ENCODE assay signal across 13 cellular contexts in the genomic region with DNA sequence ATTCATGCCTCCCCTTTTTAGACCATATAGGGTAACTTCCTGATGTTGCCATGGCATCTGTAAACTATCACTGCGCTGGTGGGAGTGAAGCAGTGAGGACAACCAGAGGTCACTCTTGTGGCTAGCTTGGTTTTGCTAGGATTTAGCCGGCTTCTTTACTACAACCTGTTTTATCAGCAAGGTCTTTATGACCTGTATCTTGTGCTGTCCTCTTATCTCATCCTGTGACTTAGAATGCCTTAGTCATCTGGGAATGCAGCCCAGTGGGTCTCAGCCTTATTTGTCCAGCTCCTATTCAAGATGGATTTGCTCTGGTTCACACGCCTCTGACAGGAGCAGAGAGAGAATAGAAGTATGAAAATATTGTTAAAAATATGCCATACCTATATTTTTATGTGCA.
DNase-seq lines count a peak whose midpoint lies in the region; ATAC-seq, FAIRE-seq and TF ChIP-seq lines count a peak whose summit lies in the region.
"Had no signal": no experiment of that assay in that cellular context is flagged by ENCODE, and none has a peak within 500 bp of the region (broad histone marks: within the 10 kb centered on the region; RNA-seq: fewer than 3 reads in every experiment).

No MANE protein-coding gene starts in this region.

- H3K9me2 ChIP-seq in SK-N-SH: no peaks in the 10 kb centered on the region

- H3K36me3 ChIP-seq in SK-N-SH (replicated peaks in 1 of 2; ENCODE audit: control insufficient read depth in 1 of 2, insufficient read depth in 2 of 2, low read length in 1 of 2): no peaks in the 10 kb centered on the region
- H3K36me3 ChIP-seq in bronchial epithelial cell (ENCODE audit: control insufficient read depth, insufficient read depth, low read length): no peaks in the 10 kb centered on the region
- H3K36me3 ChIP-seq in kidney epithelial cell (ENCODE audit: control insufficient read depth, insufficient read depth, low read length): no peaks in the 10 kb centered on the region
- no peaks in the 10 kb centered on the region for H3K36me3 ChIP-seq in tibial artery
- H3K36me3 ChIP-seq: upper lobe of left lung had no signal

- no peaks in the 10 kb centered on the region for H3K79me2 ChIP-seq in SK-N-SH (ENCODE audit: insufficient read depth)

- POLR2A ChIA-PET in SK-N-SH (lab: Yijun Ruan, JAX): no interaction called here

- no peaks in the 10 kb centered on the region for H3F3A ChIP-seq in SK-N-SH (replicated peaks; ENCODE audit: insufficient read depth)

- H3K9ac ChIP-seq in SK-N-SH: no peak overlapping the region

- WGBS in SK-N-SH (ENCODE audit: low lambda C conversion rate): 35% methylated on average over 3 of the region's 3 CpGs

- H3K4me3 ChIP-seq in SK-N-SH (ENCODE audit: low read depth in 2 of 2, low read length in 1 of 2) (no peak overlapping the region), bronchial epithelial cell (ENCODE audit: low read depth, low read length) (no peak overlapping the region), kidney epithelial cell (ENCODE audit: low read depth, low read length) (no peak overlapping the region), tibial artery (no peak overlapping the region)
- H3K4me3 ChIP-seq: lung, upper lobe of left lung had no signal

- no peak for DNase-seq in SK-N-SH
- peak; percentile 73 for DNase-seq in bronchial epithelial cell (ENCODE audit: low read depth)
- peak; percentile 28 for DNase-seq in kidney epithelial cell (ENCODE audit: low read depth)
- DNase-seq in tibial artery: no peak
- no peak for DNase-seq in NOMO-1 (lab: John Stamatoyannopoulos, UW; ENCODE audit: unreplicated experiment in 2 of 2)
- DNase-seq: activated T-cell treated with anti-CD3 and anti-CD28 coated beads, Interleukin-2, amount 50 U/mL, for 72 hours; effector CD8-positive, alpha-beta T cell; upper lobe of left lung had no signal

- no peaks in the 10 kb centered on the region for H4K20me1 ChIP-seq in SK-N-SH (ENCODE audit: insufficient read depth)

- CTCF ChIA-PET in SK-N-SH (lab: Yijun Ruan, JAX): no interaction called here

- no peak overlapping the region for H2AFZ ChIP-seq in SK-N-SH (ENCODE audit: low read depth)

- H3K9me3 ChIP-seq in SK-N-SH (no peaks in the 10 kb centered on the region), tibial artery (no peaks in the 10 kb centered on the region)
- H3K9me3 ChIP-seq: upper lobe of left lung had no signal

- no peak for FAIRE-seq in bronchial epithelial cell (lab: Jason Lieb, UNC)

- no peak for ATAC-seq in SK-N-SH treated with all-trans-retinoic acid at 6 μM for 48 hours
- ATAC-seq in GM19023 (IDR thresholded peaks at IDR 0.05; ENCODE audit: unreplicated experiment): no peak
- ATAC-seq in GM18870 (IDR thresholded peaks at IDR 0.05; ENCODE audit: unreplicated experiment): no peak
- ATAC-seq: activated T-cell treated with anti-CD3 and anti-CD28 coated beads, Interleukin-2, amount 50 U/mL, for 72 hours had no signal

- no peaks in the 10 kb centered on the region for H3K4me1 ChIP-seq in SK-N-SH (ENCODE audit: control insufficient read depth in 1 of 2, insufficient read depth in 2 of 2, low read depth in 1 of 2, low read length in 1 of 2)
- peaks cover 0 to 33% (median 11%) of the 10 kb centered on the region in 4 donors for H3K4me1 ChIP-seq in tibial artery
- H3K4me1 ChIP-seq: upper lobe of left lung had no signal

- H3K4me2 ChIP-seq in SK-N-SH: no peak overlapping the region

- no peaks in the 10 kb centered on the region for H3K27me3 ChIP-seq in SK-N-SH (ENCODE audit: insufficient read depth)
- H3K27me3 ChIP-seq in bronchial epithelial cell (ENCODE audit: control insufficient read depth, insufficient read depth, low read length): no peaks in the 10 kb centered on the region
- H3K27me3 ChIP-seq in kidney epithelial cell (ENCODE audit: control insufficient read depth, insufficient read depth, low read length): no peaks in the 10 kb centered on the region
- no peaks in the 10 kb centered on the region for H3K27me3 ChIP-seq in tibial artery
- H3K27me3 ChIP-seq: upper lobe of left lung had no signal

- H3K27ac ChIP-seq in SK-N-SH (ENCODE audit: low read depth in 2 of 2, low read length in 1 of 2) (no peak overlapping the region), tibial artery (peak overlapping the region; percentile 51 to 55)
- H3K27ac ChIP-seq: 22Rv1, upper lobe of left lung had no signal

- intact Hi-C loops in tibial artery (cut with DNase I; ENCODE audit: low total_unique reads): no loop called here

- no peak for TF ChIP-seq RAD21 in SK-N-SH (IDR thresholded peaks at IDR 0.05; ENCODE audit: low read length)

- no peak for TF ChIP-seq EP300 in SK-N-SH (IDR thresholded peaks at IDR 0.05; ENCODE audit: borderline replicate concordance in 1 of 2, low read depth in 1 of 2, low read length in 1 of 2)

- TF ChIP-seq CTCF in SK-N-SH (IDR thresholded peaks at IDR 0.05) (no peak), bronchial epithelial cell (IDR thresholded peaks at IDR 0.05; ENCODE audit: insufficient read depth, low read length, severe bottlenecking) (no peak), kidney epithelial cell (IDR thresholded peaks at IDR 0.05; ENCODE audit: insufficient read depth, low read length, poor library complexity, severe bottlenecking) (no peak), tibial artery (IDR thresholded peaks at IDR 0.05) (no peak)

TF ChIP-seq in SK-N-SH treated with all-trans-retinoic acid at 6 μM for 48 hours, 23 proteins besides CTCF, POLR2A, EP300 and RAD21 (continues in another document):
- peak; percentile 91; the same call in 1 of the 2 replicates for TF ChIP-seq SNAI2 (CRISPR knock-in tag; IDR thresholded peaks at IDR 0.05)
- TF ChIP-seq CSDC2 (CRISPR knock-in tag; IDR thresholded peaks at IDR 0.05): peak; percentile 90
- no peak for TF ChIP-seq ZNF565 (CRISPR knock-in tag; conservative IDR thresholded peaks at IDR 0.05; ENCODE audit: low read depth)
- TF ChIP-seq ZNF8 (CRISPR knock-in tag; IDR thresholded peaks at IDR 0.05): no peak
- TF ChIP-seq ZFP3 (CRISPR knock-in tag; IDR thresholded peaks at IDR 0.05): peak; percentile 88
- TF ChIP-seq ISL1 (CRISPR knock-in tag; IDR thresholded peaks at IDR 0.05): peak; percentile 56
- TF ChIP-seq, protein P1, sequence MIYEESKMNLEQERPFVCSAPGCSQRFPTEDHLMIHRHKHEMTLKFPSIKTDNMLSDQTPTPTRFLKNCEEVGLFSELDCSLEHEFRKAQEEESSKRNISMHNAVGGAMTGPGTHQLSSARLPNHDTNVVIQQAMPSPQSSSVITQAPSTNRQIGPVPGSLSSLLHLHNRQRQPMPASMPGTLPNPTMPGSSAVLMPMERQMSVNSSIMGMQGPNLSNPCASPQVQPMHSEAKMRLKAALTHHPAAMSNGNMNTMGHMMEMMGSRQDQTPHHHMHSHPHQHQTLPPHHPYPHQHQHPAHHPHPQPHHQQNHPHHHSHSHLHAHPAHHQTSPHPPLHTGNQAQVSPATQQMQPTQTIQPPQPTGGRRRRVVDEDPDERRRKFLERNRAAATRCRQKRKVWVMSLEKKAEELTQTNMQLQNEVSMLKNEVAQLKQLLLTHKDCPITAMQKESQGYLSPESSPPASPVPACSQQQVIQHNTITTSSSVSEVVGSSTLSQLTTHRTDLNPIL (CRISPR knock-in tag; IDR thresholded peaks at IDR 0.05; ENCODE audit: low read depth): 0 out of 2 replicates have a peak, but pooled peaks have one; percentile 31

TF ChIP-seq in SK-N-SH, 30 proteins besides CTCF, POLR2A, EP300 and RAD21:
- TF ChIP-seq EZH2phosphoT487 (IDR thresholded peaks at IDR 0.05; ENCODE audit: borderline replicate concordance, low read depth) (no peak), TCF12 (IDR thresholded peaks at IDR 0.05) (no peak), ELF1 (IDR thresholded peaks at IDR 0.05) (no peak), FOXJ3 (CRISPR knock-in tag; IDR thresholded peaks at IDR 0.05) (no peak), JUND (IDR thresholded peaks at IDR 0.05) (no peak), TAF1 (IDR thresholded peaks at IDR 0.05; ENCODE audit: borderline replicate concordance, low read depth, low read length) (no peak), NRF1 (IDR thresholded peaks at IDR 0.05; ENCODE audit: low read depth, low read length) (no peak), SMC3 (IDR thresholded peaks at IDR 0.05; ENCODE audit: low read depth, low read length) (no peak), RXRA (IDR thresholded peaks at IDR 0.05; ENCODE audit: borderline replicate concordance, low read depth) (no peak), POLR2AphosphoS5 (IDR thresholded peaks at IDR 0.05; ENCODE audit: low read depth, low read length) (no peak), FOSL2 (IDR thresholded peaks at IDR 0.05; ENCODE audit: borderline replicate concordance, low read depth) (no peak), TEAD4 (IDR thresholded peaks at IDR 0.05; ENCODE audit: borderline replicate concordance, insufficient read depth) (no peak), SIN3A (IDR thresholded peaks at IDR 0.05; ENCODE audit: borderline replicate concordance, low read depth, low read length) (no peak)
- TF ChIP-seq, protein P2, sequence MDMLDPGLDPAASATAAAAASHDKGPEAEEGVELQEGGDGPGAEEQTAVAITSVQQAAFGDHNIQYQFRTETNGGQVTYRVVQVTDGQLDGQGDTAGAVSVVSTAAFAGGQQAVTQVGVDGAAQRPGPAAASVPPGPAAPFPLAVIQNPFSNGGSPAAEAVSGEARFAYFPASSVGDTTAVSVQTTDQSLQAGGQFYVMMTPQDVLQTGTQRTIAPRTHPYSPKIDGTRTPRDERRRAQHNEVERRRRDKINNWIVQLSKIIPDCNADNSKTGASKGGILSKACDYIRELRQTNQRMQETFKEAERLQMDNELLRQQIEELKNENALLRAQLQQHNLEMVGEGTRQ (IDR thresholded peaks at IDR 0.05; ENCODE audit: borderline replicate concordance, low read depth, low read length): no peak
- TF ChIP-seq, protein P3, sequence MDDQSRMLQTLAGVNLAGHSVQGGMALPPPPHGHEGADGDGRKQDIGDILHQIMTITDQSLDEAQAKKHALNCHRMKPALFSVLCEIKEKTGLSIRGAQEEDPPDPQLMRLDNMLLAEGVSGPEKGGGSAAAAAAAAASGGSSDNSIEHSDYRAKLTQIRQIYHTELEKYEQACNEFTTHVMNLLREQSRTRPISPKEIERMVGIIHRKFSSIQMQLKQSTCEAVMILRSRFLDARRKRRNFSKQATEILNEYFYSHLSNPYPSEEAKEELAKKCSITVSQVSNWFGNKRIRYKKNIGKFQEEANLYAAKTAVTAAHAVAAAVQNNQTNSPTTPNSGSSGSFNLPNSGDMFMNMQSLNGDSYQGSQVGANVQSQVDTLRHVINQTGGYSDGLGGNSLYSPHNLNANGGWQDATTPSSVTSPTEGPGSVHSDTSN (IDR thresholded peaks at IDR 0.05): no peak
- TF ChIP-seq, protein P4, sequence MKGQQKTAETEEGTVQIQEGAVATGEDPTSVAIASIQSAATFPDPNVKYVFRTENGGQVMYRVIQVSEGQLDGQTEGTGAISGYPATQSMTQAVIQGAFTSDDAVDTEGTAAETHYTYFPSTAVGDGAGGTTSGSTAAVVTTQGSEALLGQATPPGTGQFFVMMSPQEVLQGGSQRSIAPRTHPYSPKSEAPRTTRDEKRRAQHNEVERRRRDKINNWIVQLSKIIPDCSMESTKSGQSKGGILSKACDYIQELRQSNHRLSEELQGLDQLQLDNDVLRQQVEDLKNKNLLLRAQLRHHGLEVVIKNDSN (IDR thresholded peaks at IDR 0.05; ENCODE audit: borderline replicate concordance, low read depth): no peak

Comparison
In these comparisons a context has a peak if more than half of its experiments do, and no peak if none do; other contexts are left out.
1. DNase-seq: peak in bronchial epithelial cell (single experiment) and kidney epithelial cell (single experiment); none in SK-N-SH (single experiment), tibial artery (0 of 2) and NOMO-1 (0 of 2).
2. H3K27ac ChIP-seq: peak in tibial artery (2 of 2); none in SK-N-SH (0 of 2).